Comparison of ENCODE assay signal across 15 cellular contexts in the genomic region with DNA sequence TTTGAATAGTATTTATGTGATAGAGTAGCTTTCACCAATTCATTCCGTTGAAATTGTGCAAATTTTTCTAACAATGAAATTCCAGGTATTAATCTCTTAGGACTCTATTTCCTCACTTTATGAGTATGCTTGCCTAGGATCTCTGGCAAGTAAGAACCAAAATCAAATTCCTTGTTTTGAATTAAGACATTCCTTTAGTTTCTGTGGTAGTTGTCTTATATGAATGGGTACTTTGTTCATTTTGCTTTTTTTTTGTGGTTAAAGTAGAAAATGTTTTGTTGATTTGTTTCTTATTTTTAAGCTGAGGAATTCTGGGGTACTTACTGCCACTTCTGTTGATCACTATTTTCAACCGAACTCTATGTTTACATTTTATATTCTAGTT. TPM values are rescaled to one million over a fixed set of nuclear protein-coding genes. Genes with fewer than 3 reads are reported as not detected.
DNase-seq lines count a peak whose midpoint lies in the region; ATAC-seq and TF ChIP-seq lines count a peak whose summit lies in the region.
"Had no signal": no experiment of that assay in that cellular context is flagged by ENCODE, and none has a peak within 500 bp of the region (broad histone marks: within the 10 kb centered on the region; RNA-seq: fewer than 3 reads in every experiment).

No MANE protein-coding gene starts in this region.

- CTCF ChIA-PET in HCT116 (lab: Charles Lee) = no interaction called here

- no peak for TF ChIP-seq EP300 in neural cell (conservative IDR thresholded peaks at IDR 0.05; ENCODE audit: poor library complexity, severe bottlenecking)

- H3K4me1 ChIP-seq in HCT116 (ENCODE audit: control insufficient read depth in 1 of 2, insufficient read depth in 2 of 2, low read length in 2 of 2) = peaks cover 22 to 69% of the 10 kb centered on the region in 2 experiments; a peak in 3 of 4 replicates
- H3K4me1 ChIP-seq: A549, SJCRH30 had no signal

- no peaks in the 10 kb centered on the region for H3K9me3 ChIP-seq in HCT116 (ENCODE audit: control insufficient read depth in 1 of 2, insufficient read depth in 1 of 2, low read depth in 1 of 2, low read length in 2 of 2)
- H3K9me3 ChIP-seq in neural cell (ENCODE audit: low read length) = no peaks in the 10 kb centered on the region
- H3K9me3 ChIP-seq: A549, SJCRH30 had no signal

- H2AFZ ChIP-seq in HCT116 (ENCODE audit: low read depth, low read length, poor library complexity, severe bottlenecking) = no peak overlapping the region
- H2AFZ ChIP-seq in neural cell (ENCODE audit: low read depth, low read length) = no peak overlapping the region

- H3F3A ChIP-seq in neural cell (ENCODE audit: insufficient read depth, low read length, poor library complexity, severe bottlenecking) = no peaks in the 10 kb centered on the region

- H3K4me3 ChIP-seq in AG10803 (ENCODE audit: low read length) (no peak overlapping the region), HCT116 (replicated peaks in 1 of 2; ENCODE audit: low read depth in 1 of 2, low read length in 2 of 2) (no peak overlapping the region), astrocyte of the spinal cord (ENCODE audit: low read depth, low read length) (no peak overlapping the region), neural cell (ENCODE audit: low read length) (no peak overlapping the region)
- H3K4me3 ChIP-seq: A549, SJCRH30 had no signal

- TF ChIP-seq CTCF in AG10803 (conservative IDR thresholded peaks at IDR 0.05; ENCODE audit: low read length) = no peak
- no peak for TF ChIP-seq CTCF in HCT116 (IDR thresholded peaks at IDR 0.05 in 2 of 3, conservative IDR thresholded peaks at IDR 0.05 in 1 of 3; ENCODE audit: borderline replicate concordance in 1 of 3, insufficient read depth in 1 of 3, low read depth in 2 of 3, low read length in 2 of 3)
- no peak for TF ChIP-seq CTCF in astrocyte of the spinal cord (IDR thresholded peaks at IDR 0.05; ENCODE audit: low read depth, low read length)
- TF ChIP-seq CTCF in neural cell (IDR thresholded peaks at IDR 0.05; ENCODE audit: poor library complexity, severe bottlenecking) = no peak

- H3K36me3 ChIP-seq in HCT116 (ENCODE audit: control insufficient read depth in 1 of 2, insufficient read depth in 2 of 2, low read length in 2 of 2) = peaks cover 52 to 68% of the 10 kb centered on the region in 2 experiments
- H3K36me3 ChIP-seq in neural cell (ENCODE audit: insufficient read depth, low read length) = no peaks in the 10 kb centered on the region

- peaks cover 100% of the 10 kb centered on the region for H3K79me2 ChIP-seq in HCT116 (ENCODE audit: insufficient read depth, low read length)
- H3K79me2 ChIP-seq in neural cell (replicated peaks; ENCODE audit: insufficient read depth, low read length) = no peaks in the 10 kb centered on the region

- H3K27ac ChIP-seq in HCT116 (ENCODE audit: low read depth, low read length) = peak overlapping the region; percentile 19; the same call in 1 of the 2 replicates
- peak overlapping the region; percentile 74 for H3K27ac ChIP-seq in neural cell (ENCODE audit: low read length)
- H3K27ac ChIP-seq: A549, SJCRH30 had no signal

- POLR2A ChIA-PET in HCT116 (lab: Charles Lee) = no interaction called here

- TF ChIP-seq RAD21 in HCT116 (IDR thresholded peaks at IDR 0.05; ENCODE audit: low read depth) (no peak), neural cell (conservative IDR thresholded peaks at IDR 0.05) (no peak)

- no TSS peak for BruUV-seq in HCT116 (replicated peaks; lab: Mats Ljungman, UMichigan)

- DNase-seq in AG10803 (ENCODE audit: low read depth) (peak; percentile 68), HCT116 (ENCODE audit: low read depth, low spot score) (no peak), astrocyte of the spinal cord (ENCODE audit: low read depth, low spot score) (peak; percentile 10), RKO (ENCODE audit: low spot score) (no peak), hippocampal formation (lab: John Stamatoyannopoulos, UW) (no peak)
- DNase-seq: NCI-H1436, NCI-H2081 treated with DMSO at 0.1 percent for 48 hours, NCI-H2227 treated with DMSO at 0.1 percent for 48 hours, NCI-H526, RPMI8226, SJCRH30 had no signal

- H3K27me3 ChIP-seq in HCT116 (ENCODE audit: insufficient read depth, low read length) = no peaks in the 10 kb centered on the region
- no peaks in the 10 kb centered on the region for H3K27me3 ChIP-seq in neural cell (ENCODE audit: insufficient read depth, low read depth, low read length)
- H3K27me3 ChIP-seq: SJCRH30 had no signal

- no peak for TF ChIP-seq POLR2A in HCT116 (IDR thresholded peaks at IDR 0.05; ENCODE audit: borderline replicate concordance, extremely low read depth, insufficient read depth, insufficient read length)

- H3K9me2 ChIP-seq in HCT116 (ENCODE audit: insufficient read depth) (no peaks in the 10 kb centered on the region), neural cell (ENCODE audit: insufficient read depth, low read length) (no peaks in the 10 kb centered on the region)

- no peak overlapping the region for H3K9ac ChIP-seq in HCT116 (ENCODE audit: low read length)
- no peak overlapping the region for H3K9ac ChIP-seq in neural cell (ENCODE audit: low read length)

- H4K20me1 ChIP-seq in HCT116 (ENCODE audit: insufficient read depth) (peaks cover 67% of the 10 kb centered on the region; the same call in 1 of the 2 replicates), neural cell (ENCODE audit: insufficient read depth) (no peaks in the 10 kb centered on the region)

- H3K4me2 ChIP-seq in HCT116 (ENCODE audit: low read length) = no peak overlapping the region
- no peak overlapping the region for H3K4me2 ChIP-seq in neural cell (ENCODE audit: low read length)
- H3K4me2 ChIP-seq: A549 had no signal

- RAD21 ChIA-PET in HCT116 (lab: Charles Lee; ENCODE audit: low non-redundant PET in 1 of 2, low total read pairs in 2 of 2, uncharacterized antibody in 2 of 2, unreplicated experiment in 2 of 2) = no interaction called here

- in situ Hi-C loops in astrocyte of the spinal cord (cut with HindIII; ENCODE audit: low sequenced_read_pairs) = no loop called here

- intact Hi-C loops in HCT116 (cut with micrococcal nuclease) = no loop called here

- ATAC-seq in HCT116 (no peak), GM21528 (IDR thresholded peaks at IDR 0.05; ENCODE audit: low FRiP score, unreplicated experiment) (no peak)
- ATAC-seq: A549 had no signal

TF ChIP-seq in HCT116, 20 proteins besides CTCF, POLR2A, EP300 and RAD21:
- no peak for TF ChIP-seq YY1 (IDR thresholded peaks at IDR 0.05; ENCODE audit: extremely low read depth, insufficient replicate concordance, low read depth, low read length)

TF ChIP-seq in neural cell, 6 proteins besides CTCF, POLR2A, EP300 and RAD21:
- TF ChIP-seq EZH2 (IDR thresholded peaks at IDR 0.05; ENCODE audit: borderline replicate concordance, insufficient read depth, low read length, poor library complexity, severe bottlenecking) (no peak), POLR2AphosphoS5 (IDR thresholded peaks at IDR 0.05) (no peak), MXI1 (conservative IDR thresholded peaks at IDR 0.05; ENCODE audit: poor library complexity, severe bottlenecking) (no peak), SMC3 (conservative IDR thresholded peaks at IDR 0.05; ENCODE audit: poor library complexity) (no peak), TAF1 (IDR thresholded peaks at IDR 0.05; ENCODE audit: low read depth) (no peak)
- TF ChIP-seq, protein P1, sequence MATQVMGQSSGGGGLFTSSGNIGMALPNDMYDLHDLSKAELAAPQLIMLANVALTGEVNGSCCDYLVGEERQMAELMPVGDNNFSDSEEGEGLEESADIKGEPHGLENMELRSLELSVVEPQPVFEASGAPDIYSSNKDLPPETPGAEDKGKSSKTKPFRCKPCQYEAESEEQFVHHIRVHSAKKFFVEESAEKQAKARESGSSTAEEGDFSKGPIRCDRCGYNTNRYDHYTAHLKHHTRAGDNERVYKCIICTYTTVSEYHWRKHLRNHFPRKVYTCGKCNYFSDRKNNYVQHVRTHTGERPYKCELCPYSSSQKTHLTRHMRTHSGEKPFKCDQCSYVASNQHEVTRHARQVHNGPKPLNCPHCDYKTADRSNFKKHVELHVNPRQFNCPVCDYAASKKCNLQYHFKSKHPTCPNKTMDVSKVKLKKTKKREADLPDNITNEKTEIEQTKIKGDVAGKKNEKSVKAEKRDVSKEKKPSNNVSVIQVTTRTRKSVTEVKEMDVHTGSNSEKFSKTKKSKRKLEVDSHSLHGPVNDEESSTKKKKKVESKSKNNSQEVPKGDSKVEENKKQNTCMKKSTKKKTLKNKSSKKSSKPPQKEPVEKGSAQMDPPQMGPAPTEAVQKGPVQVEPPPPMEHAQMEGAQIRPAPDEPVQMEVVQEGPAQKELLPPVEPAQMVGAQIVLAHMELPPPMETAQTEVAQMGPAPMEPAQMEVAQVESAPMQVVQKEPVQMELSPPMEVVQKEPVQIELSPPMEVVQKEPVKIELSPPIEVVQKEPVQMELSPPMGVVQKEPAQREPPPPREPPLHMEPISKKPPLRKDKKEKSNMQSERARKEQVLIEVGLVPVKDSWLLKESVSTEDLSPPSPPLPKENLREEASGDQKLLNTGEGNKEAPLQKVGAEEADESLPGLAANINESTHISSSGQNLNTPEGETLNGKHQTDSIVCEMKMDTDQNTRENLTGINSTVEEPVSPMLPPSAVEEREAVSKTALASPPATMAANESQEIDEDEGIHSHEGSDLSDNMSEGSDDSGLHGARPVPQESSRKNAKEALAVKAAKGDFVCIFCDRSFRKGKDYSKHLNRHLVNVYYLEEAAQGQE (IDR thresholded peaks at IDR 0.05; ENCODE audit: borderline replicate concordance) = no peak
TF ChIP-seq in neural cell: peak in this region for 0.

RNA-seq across cellular contexts. Expression of gene KITLG, which starts 59.8 kb away (rescaled TPM):
- total RNA-seq in HCT116 (2021; ENCODE audit: unreplicated experiment) = 570 TPM
- 90.6 and 130 TPM in 2 replicates for polyA plus RNA-seq in HCT116 (2012)
- polyA plus RNA-seq in neural cell = 5.2 and 6.2 TPM in 2 replicates
- polyA minus RNA-seq in neural cell = 10.7 and 11.6 TPM in 2 replicates
- total RNA-seq: OCI-LY7 had no signal

Comparison
In these comparisons a context has a peak if more than half of its experiments do, and no peak if none do; other contexts are left out.
1. DNase-seq: peak in AG10803 (single experiment) and astrocyte of the spinal cord (single experiment); none in HCT116 (single experiment), RKO (single experiment) and hippocampal formation (0 of 2).